ENCODE assay signal across 16 cellular contexts in genomic region chr5:53871050-53871449, GRCh38.
DNase-seq lines count a peak whose midpoint lies in the region; ATAC-seq, FAIRE-seq and TF ChIP-seq lines count a peak whose summit lies in the region.
"Had no signal": no experiment of that assay in that cellular context is flagged by ENCODE, and none has a peak within 500 bp of the region (broad histone marks: within the 10 kb centered on the region; RNA-seq: fewer than 3 reads in every experiment).

No MANE protein-coding gene starts in this region.

- TF ChIP-seq EP300 in HepG2 (IDR thresholded peaks at IDR 0.05; ENCODE audit: low read depth in 2 of 2, low read length in 2 of 2): no peak
- no peak for TF ChIP-seq EP300 in HepG2 (CRISPR knock-in tag; IDR thresholded peaks at IDR 0.05; ENCODE audit: borderline replicate concordance)

- H3K9ac ChIP-seq in HepG2 (ENCODE audit: insufficient read depth, low read depth, low read length): no peak overlapping the region

- no peak overlapping the region for H3K4me3 Mint-ChIP-seq in chondrocyte (ENCODE audit: unreplicated experiment)
- H3K4me3 Mint-ChIP-seq in CD8-positive, alpha-beta memory T cell: peak overlapping the region in 1 of 7 donors; percentile 16
- H3K4me3 Mint-ChIP-seq: activated CD4-positive, alpha-beta T cell treated with anti-CD3 and anti-CD28 coated beads, Interleukin-2, amount 10 ng/mL, durations not matched to agents 24 days and 14 days; activated T-cell treated with anti-CD3 and anti-CD28 coated beads, Interleukin-2, amount 50 U/mL, for 24 hours had no signal

- H3K27ac ChIP-seq in HepG2 (ENCODE audit: extremely low read length, insufficient read depth, low read length): no peak overlapping the region
- no peak overlapping the region for H3K27ac ChIP-seq in CD8-positive, alpha-beta memory T cell (ENCODE audit: low read depth, low read length)
- H3K27ac ChIP-seq: epithelial cell of prostate, neutrophil had no signal

- peaks cover 9% of the 10 kb centered on the region for H3K4me1 ChIP-seq in HepG2 (ENCODE audit: insufficient read depth, low read length)
- H3K4me1 ChIP-seq in CD8-positive, alpha-beta memory T cell (ENCODE audit: insufficient read depth, low read length): no peaks in the 10 kb centered on the region

- TF ChIP-seq POLR2A in HepG2 (IDR thresholded peaks at IDR 0.05; ENCODE audit: insufficient read depth in 1 of 2, low read depth in 2 of 2, low read length in 2 of 2) (no peak), GM18505 (IDR thresholded peaks at IDR 0.05; ENCODE audit: borderline replicate concordance, extremely low read depth, insufficient read depth, insufficient read length) (no peak)

- H4K20me1 ChIP-seq in HepG2 (ENCODE audit: insufficient read depth, low read length): no peaks in the 10 kb centered on the region

- no peak overlapping the region for H3K4me3 ChIP-seq in HepG2 (replicated peaks in 1 of 3; ENCODE audit: insufficient read depth in 1 of 3, low read depth in 2 of 3, low read length in 3 of 3)
- H3K4me3 ChIP-seq in CD8-positive, alpha-beta memory T cell (ENCODE audit: low read length): no peak overlapping the region

- TF ChIP-seq CTCF in chondrocyte (IDR thresholded peaks at IDR 0.05) (peak; percentile 44), HepG2 (CRISPR knock-in tag; IDR thresholded peaks at IDR 0.05) (peak; percentile 17; the same call in 1 of the 2 replicates)

- WGBS in HepG2 (ENCODE audit: low lambda C conversion rate): 27% methylated on average over 5 of the region's 5 CpGs

- POLR2A ChIA-PET in HepG2 (lab: Yijun Ruan, JAX): no interaction called here
- POLR2A ChIA-PET in CD8-positive, alpha-beta memory T cell (lab: Charles Lee): no interaction called here

- CTCF ChIA-PET in HepG2 (lab: Yijun Ruan, JAX; ENCODE audit: low intra/inter-chr PET ratio, low total read pairs): interaction anchor here (1.1 kb wide), 1 partner anchor 445 kb away, joined by 3 read pairs; no protein-coding TSS in a partner anchor
- CTCF ChIA-PET in CD8-positive, alpha-beta memory T cell (lab: Charles Lee): no interaction called here

- H3K27ac Mint-ChIP-seq in chondrocyte (ENCODE audit: unreplicated experiment): no peak overlapping the region
- no peak overlapping the region for H3K27ac Mint-ChIP-seq in CD8-positive, alpha-beta memory T cell
- H3K27ac Mint-ChIP-seq: activated CD4-positive, alpha-beta T cell treated with anti-CD3 and anti-CD28 coated beads, Interleukin-2, amount 10 ng/mL, durations not matched to agents 24 days and 14 days; activated T-cell treated with anti-CD3 and anti-CD28 coated beads, Interleukin-2, amount 50 U/mL, for 24 hours had no signal

- no peak for ATAC-seq in HepG2
- ATAC-seq in GM18505 (IDR thresholded peaks at IDR 0.05; ENCODE audit: unreplicated experiment): no peak

- no TSS peak for BruUV-seq in HepG2 (replicated peaks; lab: Mats Ljungman, UMichigan)

- H3K36me3 Mint-ChIP-seq in chondrocyte (ENCODE audit: low read depth): no peaks in the 10 kb centered on the region
- H3K36me3 Mint-ChIP-seq in CD8-positive, alpha-beta memory T cell: no peaks in the 10 kb centered on the region

- no peak overlapping the region for H3K4me2 ChIP-seq in HepG2 (ENCODE audit: low read depth, low read length)

- TF ChIP-seq RAD21 in HepG2 (CRISPR knock-in tag; IDR thresholded peaks at IDR 0.05): 0 out of 2 replicates have a peak, but pooled peaks have one; percentile 6

- no peaks in the 10 kb centered on the region for H3K9me3 ChIP-seq in HepG2 (ENCODE audit: low read length)
- no peaks in the 10 kb centered on the region for H3K9me3 ChIP-seq in CD8-positive, alpha-beta memory T cell (ENCODE audit: low read length)
- H3K9me3 ChIP-seq: neutrophil had no signal

- intact Hi-C loops in HepG2 (cut with micrococcal nuclease; ENCODE audit: unreplicated experiment): loop anchor here (1.0 to 5.0 kb wide), 2 partner anchors 394 to 445 kb away; no protein-coding TSS in a partner anchor

- no peaks in the 10 kb centered on the region for H3K9me3 Mint-ChIP-seq in chondrocyte (ENCODE audit: low read depth)
- H3K9me3 Mint-ChIP-seq in CD8-positive, alpha-beta memory T cell: peaks cover 0 to 11% (median 1%) of the 10 kb centered on the region in 5 donors

- H3K36me3 ChIP-seq in HepG2 (replicated peaks in 1 of 2; ENCODE audit: control insufficient read depth in 1 of 2, insufficient read depth in 2 of 2, low read length in 2 of 2): no peaks in the 10 kb centered on the region
- no peaks in the 10 kb centered on the region for H3K36me3 ChIP-seq in CD8-positive, alpha-beta memory T cell (ENCODE audit: insufficient read depth, low read length)
- H3K36me3 ChIP-seq: neutrophil had no signal

- FAIRE-seq in HepG2 (lab: Jason Lieb, UNC): no peak
- FAIRE-seq: GM18507 had no signal

- no peak overlapping the region for H2AFZ ChIP-seq in HepG2 (ENCODE audit: low read length)

- peak; percentile 28 for DNase-seq in GM03348 (ENCODE audit: low spot score)
- DNase-seq in LHCN-M2 (ENCODE audit: low read depth): peak; percentile 64
- no peak for DNase-seq in chondrocyte (ENCODE audit: low spot score)
- no peak for DNase-seq in HepG2 (ENCODE audit: low spot score)
- no peak for DNase-seq in NCI-H774 (lab: John Stamatoyannopoulos, UW)
- no peak for DNase-seq in CD8-positive, alpha-beta memory T cell
- DNase-seq in islet precursor cell: no peak
- DNase-seq: activated CD4-positive, alpha-beta T cell treated with anti-CD3 and anti-CD28 coated beads, Interleukin-2, amount 10 ng/mL, durations not matched to agents 24 days and 14 days; activated T-cell treated with anti-CD3 and anti-CD28 coated beads, Interleukin-2, amount 50 U/mL, for 24 hours; NCI-H187; NCI-H510A treated with DMSO at 0.1 percent for 48 hours; stimulated activated CD4-positive, alpha-beta T cell treated with anti-CD3 and anti-CD28 coated beads, Interleukin-4, amount 100 ng/mL, for 4 hours had no signal

- in situ Hi-C loops in HepG2 (cut with HindIII; ENCODE audit: extremely low pct_ligation_motif_present, low pct_unique_long_range_greater_than_20kb): no loop called here

- H3K27me3 ChIP-seq in HepG2 (ENCODE audit: control insufficient read depth in 1 of 2, insufficient read depth in 2 of 2, low read length in 2 of 2): no peaks in the 10 kb centered on the region
- no peaks in the 10 kb centered on the region for H3K27me3 ChIP-seq in CD8-positive, alpha-beta memory T cell (ENCODE audit: insufficient read depth, low read length, poor library complexity, severe bottlenecking)
- H3K27me3 ChIP-seq: neutrophil had no signal

- no peaks in the 10 kb centered on the region for H3K4me1 Mint-ChIP-seq in chondrocyte (ENCODE audit: low read depth)
- no peaks in the 10 kb centered on the region for H3K4me1 Mint-ChIP-seq in CD8-positive, alpha-beta memory T cell
- H3K4me1 Mint-ChIP-seq: activated CD4-positive, alpha-beta T cell treated with anti-CD3 and anti-CD28 coated beads, Interleukin-2, amount 10 ng/mL, durations not matched to agents 24 days and 14 days had no signal

- no peaks in the 10 kb centered on the region for H3K27me3 Mint-ChIP-seq in chondrocyte (ENCODE audit: low read depth)
- H3K27me3 Mint-ChIP-seq in CD8-positive, alpha-beta memory T cell: peaks cover 2 to 27% of the 10 kb centered on the region in 2 donors
- H3K27me3 Mint-ChIP-seq: activated CD4-positive, alpha-beta T cell treated with anti-CD3 and anti-CD28 coated beads, Interleukin-2, amount 10 ng/mL, durations not matched to agents 24 days and 14 days had no signal

- no peaks in the 10 kb centered on the region for H3K79me2 ChIP-seq in HepG2 (ENCODE audit: insufficient read depth, low read length)

TF ChIP-seq in HepG2, 621 proteins besides CTCF, POLR2A, EP300 and RAD21:
- TF ChIP-seq CHCHD3 (CRISPR knock-in tag; IDR thresholded peaks at IDR 0.05) (no peak), U2AF2 (IDR thresholded peaks at IDR 0.05; ENCODE audit: low read depth, low read length) (no peak), STAG1 (CRISPR knock-in tag; IDR thresholded peaks at IDR 0.05) (peak; percentile 53), SMC3 (IDR thresholded peaks at IDR 0.05; ENCODE audit: low read length) (peak; percentile 42; the same call in 1 of the 2 replicates)

Comparison
In these comparisons a context has a peak if more than half of its experiments do, and no peak if none do; other contexts are left out.
1. DNase-seq: peak in GM03348 (single experiment) and LHCN-M2 (single experiment); none in chondrocyte (single experiment), HepG2 (single experiment), NCI-H774 (single experiment), CD8-positive, alpha-beta memory T cell (0 of 5) and islet precursor cell (single experiment).